In genomic region chr5:123089971-123090640, GRCh38 we compare ENCODE assay signal across 9 cellular contexts. TPM values are rescaled to one million over a fixed set of nuclear protein-coding genes. Genes with fewer than 3 reads are reported as not detected.
DNase-seq lines count a peak whose midpoint lies in the region; ATAC-seq and TF ChIP-seq lines count a peak whose summit lies in the region.
"Had no signal": no experiment of that assay in that cellular context is flagged by ENCODE, and none has a peak within 500 bp of the region (broad histone marks: within the 10 kb centered on the region; RNA-seq: fewer than 3 reads in every experiment).

No MANE protein-coding gene starts in this region.

- H3K4me1 ChIP-seq in esophagus muscularis mucosa: peaks cover 37 to 68% (median 57%) of the 10 kb centered on the region in 4 donors
- H3K4me1 ChIP-seq in osteoblast (ENCODE audit: insufficient read depth, low read length): peaks cover 3% of the 10 kb centered on the region

- no peak for TF ChIP-seq EP300 in esophagus muscularis mucosa (IDR thresholded peaks at IDR 0.05)

- TF ChIP-seq CTCF in esophagus muscularis mucosa (IDR thresholded peaks at IDR 0.05) (no peak), osteoblast (IDR thresholded peaks at IDR 0.05; ENCODE audit: extremely low read depth, low read depth, low read length) (no peak)

- DNase-seq in NCI-H1417 (lab: John Stamatoyannopoulos, UW) (peak; percentile 13 to 65 (median 61)), NCI-H1417 treated with DMSO at 0.1 percent for 48 hours (lab: John Stamatoyannopoulos, UW) (no peak), NCI-H69 (lab: John Stamatoyannopoulos, UW) (peak; percentile 80), esophagus muscularis mucosa (ENCODE audit: extremely low spot score) (no peak), osteoblast (ENCODE audit: insufficient read length, low spot score, missing footprints) (peak; percentile 94), ecto neural progenitor cell (ENCODE audit: low spot score) (no peak)

- TF ChIP-seq POLR2A in esophagus muscularis mucosa (IDR thresholded peaks at IDR 0.05; ENCODE audit: low read depth): no peak

- intact Hi-C loops in esophagus muscularis mucosa (cut with DNase I): no loop called here

- H3K36me3 ChIP-seq in esophagus muscularis mucosa (no peaks in the 10 kb centered on the region), osteoblast (ENCODE audit: insufficient read depth, low read length) (no peaks in the 10 kb centered on the region)

- H3K9me3 ChIP-seq in esophagus muscularis mucosa: no peaks in the 10 kb centered on the region
- H3K9me3 ChIP-seq in osteoblast (ENCODE audit: low read depth, low read length): no peaks in the 10 kb centered on the region

- H2AFZ ChIP-seq in osteoblast (ENCODE audit: low read length): peak overlapping the region; percentile 51

- peak overlapping the region; percentile 86 for H3K4me2 ChIP-seq in osteoblast (ENCODE audit: insufficient read depth, low read length)

- no CpG with 5 or more reads among the region's 83 CpGs for WGBS in esophagus muscularis mucosa

- peak overlapping the region; percentile 23 to 62 (median 34) for H3K27ac ChIP-seq in esophagus muscularis mucosa (replicated peaks in 1 of 4)
- H3K27ac ChIP-seq in osteoblast (ENCODE audit: low read depth, low read length): no peak overlapping the region
- H3K27ac ChIP-seq: C4-2B had no signal

- H4K20me1 ChIP-seq in osteoblast (ENCODE audit: insufficient read depth, low read length): no peaks in the 10 kb centered on the region

- H3K27me3 ChIP-seq in esophagus muscularis mucosa (peaks cover 0 to 98% (median 63%) of the 10 kb centered on the region in 4 donors), osteoblast (ENCODE audit: insufficient read depth, low read length) (peaks cover 49% of the 10 kb centered on the region)

- H3K4me3 ChIP-seq in esophagus muscularis mucosa: peak overlapping the region; percentile 56 to 73 (median 66)
- H3K4me3 ChIP-seq in osteoblast (ENCODE audit: insufficient read depth, low read length): peak overlapping the region; percentile 69

- ATAC-seq in GM18520 (IDR thresholded peaks at IDR 0.05; ENCODE audit: unreplicated experiment) (no peak), GM19463 (IDR thresholded peaks at IDR 0.05; ENCODE audit: unreplicated experiment) (no peak)

- H3K79me2 ChIP-seq in osteoblast (ENCODE audit: insufficient read depth, low read length): no peaks in the 10 kb centered on the region

RNA-seq across cellular contexts. Expression of gene PRDM6, which starts 1.1 kb away (rescaled TPM):
- total RNA-seq in esophagus muscularis mucosa (1 to 10 TPM in 3 of 4 donors, under 1 TPM in 1; 0.42 to 3.8 (median 1.3) TPM), osteoblast (1.8 and 2.7 TPM in 2 replicates)

RNA-seq across cellular contexts. Expression of gene PPIC, which starts 53.6 kb away (rescaled TPM):
- total RNA-seq in esophagus muscularis mucosa (10 to 100 TPM; 14.2 to 47.4 (median 44.3) TPM), osteoblast (92.8 and 109 TPM in 2 replicates)

Comparison
In these comparisons a context has a peak if more than half of its experiments do, and no peak if none do; other contexts are left out.
1. DNase-seq: peak in NCI-H1417 (3 of 3), NCI-H69 (single experiment) and osteoblast (single experiment); none in NCI-H1417 treated with DMSO at 0.1 percent for 48 hours (single experiment), esophagus muscularis mucosa (single experiment) and ecto neural progenitor cell (single experiment).